In the genomic region with DNA sequence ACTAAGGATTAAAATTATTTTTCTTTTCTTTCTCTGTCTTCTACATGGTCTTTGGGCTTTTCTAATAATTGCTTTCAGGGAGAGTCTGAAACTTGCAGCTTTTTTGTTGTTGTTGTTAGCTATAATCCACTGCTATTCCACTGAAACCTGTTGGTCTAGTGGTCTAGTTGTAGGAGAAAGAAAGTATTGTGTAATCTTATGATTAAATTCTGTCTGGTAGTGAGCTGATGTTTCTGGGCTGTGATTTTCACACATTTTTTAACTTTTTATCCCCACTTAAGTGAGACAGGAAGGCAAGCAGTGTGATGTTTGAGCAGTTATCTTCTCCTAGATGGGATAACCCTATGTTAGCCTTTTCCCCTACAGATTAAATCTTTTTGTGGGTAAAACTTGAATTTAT, we compare ENCODE assay signal across 17 cellular contexts.
DNase-seq lines count a peak whose midpoint lies in the region; ATAC-seq, FAIRE-seq and TF ChIP-seq lines count a peak whose summit lies in the region.
"Had no signal": no experiment of that assay in that cellular context is flagged by ENCODE, and none has a peak within 500 bp of the region (broad histone marks: within the 10 kb centered on the region; RNA-seq: fewer than 3 reads in every experiment).

No MANE protein-coding gene starts in this region.

- H3K27ac Mint-ChIP-seq in neural progenitor cell, result no peak overlapping the region
- H3K27ac Mint-ChIP-seq: B cell; CD4-positive, alpha-beta T cell had no signal

- H3K4me2 ChIP-seq in H1 (ENCODE audit: insufficient read depth in 1 of 2, low read depth in 2 of 2, low read length in 2 of 2) (no peak overlapping the region), neural progenitor cell (no peak overlapping the region)

- H4K8ac ChIP-seq in H1 (ENCODE audit: extremely low read depth, insufficient read depth, low read length), result no peak overlapping the region

- H3K79me1 ChIP-seq in H1 (ENCODE audit: low read depth, low read length), result no peaks in the 10 kb centered on the region

- H3K56ac ChIP-seq in H1 (replicated peaks; ENCODE audit: insufficient read length, low read depth, low read length), result no peak overlapping the region

- H2BK120ac ChIP-seq in H1 (replicated peaks; ENCODE audit: low read depth, low read length), result no peak overlapping the region

- intact Hi-C loops in left ventricle myocardium superior (cut with micrococcal nuclease), result no loop called here
- intact Hi-C loops in cardiac septum (cut with DNase I), result no loop called here

- FAIRE-seq in H1 (lab: Jason Lieb, UNC), result no peak
- FAIRE-seq: GM12878, GM18507 had no signal

- TF ChIP-seq POLR2A in H1 (IDR thresholded peaks at IDR 0.05; ENCODE audit: control extremely low read depth in 1 of 2, low read depth in 2 of 2, low read length in 2 of 2), result no peak

- no peaks in the 10 kb centered on the region for H3K23me2 ChIP-seq in H1 (ENCODE audit: low read depth, low read length)

- H2AFZ ChIP-seq in H1 (ENCODE audit: low read length) (no peak overlapping the region), neural progenitor cell (replicated peaks) (peak overlapping the region; percentile 30)
- H2AFZ ChIP-seq: GM23248 had no signal

- H3K79me2 ChIP-seq in H1 (ENCODE audit: control insufficient read depth in 1 of 2, insufficient read depth in 2 of 2, low read length in 2 of 2) (no peaks in the 10 kb centered on the region), neural progenitor cell (ENCODE audit: low read depth) (no peaks in the 10 kb centered on the region)

- H2BK15ac ChIP-seq in H1 (ENCODE audit: low read length), result no peak overlapping the region

- H3K4me1 ChIP-seq in H1 (replicated peaks in 1 of 4; ENCODE audit: control insufficient read depth in 3 of 4, insufficient read depth in 4 of 4, low read length in 3 of 4) (no peaks in the 10 kb centered on the region), neural progenitor cell (no peaks in the 10 kb centered on the region)

- H4K20me1 ChIP-seq in H1 (replicated peaks in 1 of 2; ENCODE audit: control insufficient read depth in 1 of 2, insufficient read depth in 2 of 2, low read length in 2 of 2), result no peaks in the 10 kb centered on the region
- H4K20me1 ChIP-seq in neural progenitor cell (ENCODE audit: low read depth), result no peaks in the 10 kb centered on the region

- CTCF ChIA-PET in H1 (lab: Charles Lee; ENCODE audit: partially characterized antibody), result no interaction called here

- no peak overlapping the region for H2BK5ac ChIP-seq in H1 (ENCODE audit: low read depth, low read length)

- H2BK12ac ChIP-seq in H1 (ENCODE audit: low read depth, low read length), result no peak overlapping the region

- peak overlapping the region; percentile 47 for H3K23ac ChIP-seq in H1 (ENCODE audit: insufficient read length)

- H3K4me1 Mint-ChIP-seq in neural progenitor cell, result peaks cover 3% of the 10 kb centered on the region
- H3K4me1 Mint-ChIP-seq: B cell, H9 had no signal

- no peak for TF ChIP-seq EP300 in H1 (IDR thresholded peaks at IDR 0.05; ENCODE audit: borderline replicate concordance in 1 of 2, low read depth in 2 of 2, low read length in 2 of 2)

- H4K5ac ChIP-seq in H1 (ENCODE audit: insufficient read length, low read depth, low read length), result no peak overlapping the region

- no peak overlapping the region for H3K4me3 Mint-ChIP-seq in neural progenitor cell
- H3K4me3 Mint-ChIP-seq: B cell; CD4-positive, alpha-beta T cell; H9 had no signal

- H4K91ac ChIP-seq in H1 (replicated peaks; ENCODE audit: insufficient read length, low read length), result no peak overlapping the region

- H3K9ac ChIP-seq in H1 (replicated peaks in 1 of 4; ENCODE audit: extremely low read depth in 1 of 4, low read depth in 3 of 4, low read length in 3 of 4), result no peak overlapping the region
- no peak overlapping the region for H3K9ac ChIP-seq in neural progenitor cell
- H3K9ac ChIP-seq: GM23248 had no signal

- H2AK5ac ChIP-seq in H1 (ENCODE audit: low read depth, low read length), result no peak overlapping the region

- ATAC-seq in left ventricle myocardium superior (peak; percentile 66), HG03025 (IDR thresholded peaks at IDR 0.05; ENCODE audit: low FRiP score, unreplicated experiment) (no peak)
- ATAC-seq: GM12878 had no signal

- H3K14ac ChIP-seq in H1 (ENCODE audit: insufficient read length), result no peak overlapping the region

- TF ChIP-seq CTCF in H1 (IDR thresholded peaks at IDR 0.05; ENCODE audit: control extremely low read depth in 1 of 3, insufficient read depth in 1 of 3, low read depth in 1 of 3, low read length in 3 of 3), result no peak
- no peak for TF ChIP-seq CTCF in neural progenitor cell (IDR thresholded peaks at IDR 0.05)

- no peak overlapping the region for H3K18ac ChIP-seq in H1 (ENCODE audit: extremely low read depth, low read length)

- H3K9me3 ChIP-seq in H1 (ENCODE audit: insufficient read depth in 2 of 2, low read depth in 1 of 2, low read length in 1 of 2) (no peaks in the 10 kb centered on the region), neural progenitor cell (ENCODE audit: low read depth) (no peaks in the 10 kb centered on the region)

- no peak overlapping the region for H3K4ac ChIP-seq in H1 (replicated peaks; ENCODE audit: insufficient read length, low read depth, low read length)

- no peaks in the 10 kb centered on the region for H3K9me3 Mint-ChIP-seq in neural progenitor cell
- H3K9me3 Mint-ChIP-seq: H9 had no signal

- no peak for TF ChIP-seq RAD21 in H1 (IDR thresholded peaks at IDR 0.05 in 1 of 2, conservative IDR thresholded peaks at IDR 0.05 in 1 of 2; ENCODE audit: low read depth in 2 of 2, low read length in 2 of 2)

- H3F3A ChIP-seq in neural progenitor cell (ENCODE audit: low read depth), result no peaks in the 10 kb centered on the region

- H3K36me3 Mint-ChIP-seq in neural progenitor cell, result no peaks in the 10 kb centered on the region

- DNase-seq in left ventricle myocardium superior (no peak), cardiac septum (ENCODE audit: low spot score) (no peak), H1 (ENCODE audit: low read depth in 1 of 2, low spot score in 2 of 2) (no peak), neural progenitor cell (ENCODE audit: low spot score) (no peak), hepatic stellate cell (ENCODE audit: low spot score) (no peak), DMS153 (lab: John Stamatoyannopoulos, UW) (no peak)
- DNase-seq: C1 segment of cervical spinal cord; Calu3; CD4-positive, alpha-beta T cell; DMS 273 treated with DMSO at 0.1 percent for 48 hours; DMS79; GM23248; H9 had no signal

- H3K27ac ChIP-seq in H1 (ENCODE audit: low read depth, low read length) (no peak overlapping the region), neural progenitor cell (no peak overlapping the region)
- H3K27ac ChIP-seq: GM23248 had no signal

- no peak overlapping the region for H2BK20ac ChIP-seq in H1 (ENCODE audit: low read length)

- H3K27me3 ChIP-seq in H1 (replicated peaks in 1 of 4; ENCODE audit: control insufficient read depth in 3 of 4, extremely low read depth in 1 of 4, insufficient read depth in 3 of 4, low read length in 3 of 4) (no peaks in the 10 kb centered on the region), neural progenitor cell (no peaks in the 10 kb centered on the region)

- H3K36me3 ChIP-seq in H1 (ENCODE audit: control insufficient read depth in 2 of 4, insufficient read depth in 4 of 4, low read length in 3 of 4), result no peaks in the 10 kb centered on the region
- H3K36me3 ChIP-seq in neural progenitor cell, result no peaks in the 10 kb centered on the region

- POLR2A ChIA-PET in H1 (lab: Charles Lee; ENCODE audit: partially characterized antibody), result no interaction called here

- no peaks in the 10 kb centered on the region for H3K27me3 Mint-ChIP-seq in neural progenitor cell (ENCODE audit: insufficient read depth, low read depth)
- H3K27me3 Mint-ChIP-seq: B cell; CD4-positive, alpha-beta T cell had no signal

- H3K4me3 ChIP-seq in H1 (ENCODE audit: extremely low read depth in 1 of 4, insufficient read depth in 2 of 4, low read depth in 3 of 4, low read length in 4 of 4) (no peak overlapping the region), neural progenitor cell (no peak overlapping the region)
- H3K4me3 ChIP-seq: GM12878, GM23248 had no signal

TF ChIP-seq in H1, 55 proteins besides CTCF, POLR2A, EP300 and RAD21:
- TF ChIP-seq, protein P1, sequence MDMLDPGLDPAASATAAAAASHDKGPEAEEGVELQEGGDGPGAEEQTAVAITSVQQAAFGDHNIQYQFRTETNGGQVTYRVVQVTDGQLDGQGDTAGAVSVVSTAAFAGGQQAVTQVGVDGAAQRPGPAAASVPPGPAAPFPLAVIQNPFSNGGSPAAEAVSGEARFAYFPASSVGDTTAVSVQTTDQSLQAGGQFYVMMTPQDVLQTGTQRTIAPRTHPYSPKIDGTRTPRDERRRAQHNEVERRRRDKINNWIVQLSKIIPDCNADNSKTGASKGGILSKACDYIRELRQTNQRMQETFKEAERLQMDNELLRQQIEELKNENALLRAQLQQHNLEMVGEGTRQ (IDR thresholded peaks at IDR 0.05; ENCODE audit: low read length), result no peak
